Comparison of ENCODE assay signal across 2 cellular contexts in the genomic region with DNA sequence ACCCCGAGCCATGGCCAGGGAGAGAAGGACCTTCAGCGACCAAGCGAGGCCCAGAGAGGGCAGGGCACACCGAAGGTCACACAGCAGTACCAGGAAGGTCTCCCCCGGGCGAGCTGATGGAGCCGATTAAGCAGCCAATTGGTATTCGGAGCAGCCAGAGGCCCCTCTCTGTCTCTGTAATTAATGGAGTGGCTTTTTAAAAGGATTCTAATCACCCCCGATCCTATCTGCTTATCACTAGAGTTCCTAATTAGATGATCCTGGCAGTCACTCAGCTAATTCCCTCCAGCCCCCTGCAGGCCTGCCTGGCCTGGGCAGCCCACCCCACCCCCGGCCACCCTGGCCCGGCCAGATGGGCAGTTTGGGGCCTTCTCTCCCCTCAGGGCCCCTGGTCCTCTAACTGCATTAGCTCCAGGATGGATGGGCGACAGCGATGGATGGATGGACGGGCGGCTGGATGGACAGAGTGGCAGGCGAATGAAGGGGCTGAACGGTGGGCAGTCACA.
TF ChIP-seq lines count a peak whose summit lies in the region.

No MANE protein-coding gene starts in this region.

TF ChIP-seq in HEK293, 187 proteins besides CTCF, POLR2A, EP300 and RAD21:
- TF ChIP-seq, protein P1, sequence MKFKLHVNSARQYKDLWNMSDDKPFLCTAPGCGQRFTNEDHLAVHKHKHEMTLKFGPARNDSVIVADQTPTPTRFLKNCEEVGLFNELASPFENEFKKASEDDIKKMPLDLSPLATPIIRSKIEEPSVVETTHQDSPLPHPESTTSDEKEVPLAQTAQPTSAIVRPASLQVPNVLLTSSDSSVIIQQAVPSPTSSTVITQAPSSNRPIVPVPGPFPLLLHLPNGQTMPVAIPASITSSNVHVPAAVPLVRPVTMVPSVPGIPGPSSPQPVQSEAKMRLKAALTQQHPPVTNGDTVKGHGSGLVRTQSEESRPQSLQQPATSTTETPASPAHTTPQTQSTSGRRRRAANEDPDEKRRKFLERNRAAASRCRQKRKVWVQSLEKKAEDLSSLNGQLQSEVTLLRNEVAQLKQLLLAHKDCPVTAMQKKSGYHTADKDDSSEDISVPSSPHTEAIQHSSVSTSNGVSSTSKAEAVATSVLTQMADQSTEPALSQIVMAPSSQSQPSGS (tag by site-specific recombination; IDR thresholded peaks at IDR 0.05; ENCODE audit: low read depth): no peak
- TF ChIP-seq ZNF768 (tag by site-specific recombination; IDR thresholded peaks at IDR 0.05) (0 out of 2 replicates have a peak, but pooled peaks have one; percentile 46), ZNF473 (tag by site-specific recombination; IDR thresholded peaks at IDR 0.05) (no peak), TCF7L2 (IDR thresholded peaks at IDR 0.05; ENCODE audit: borderline replicate concordance, low read depth, low read length) (no peak)

TF ChIP-seq in SK-N-SH, 30 proteins besides CTCF, POLR2A, EP300 and RAD21 (continued from another document):
- TF ChIP-seq, protein P2, sequence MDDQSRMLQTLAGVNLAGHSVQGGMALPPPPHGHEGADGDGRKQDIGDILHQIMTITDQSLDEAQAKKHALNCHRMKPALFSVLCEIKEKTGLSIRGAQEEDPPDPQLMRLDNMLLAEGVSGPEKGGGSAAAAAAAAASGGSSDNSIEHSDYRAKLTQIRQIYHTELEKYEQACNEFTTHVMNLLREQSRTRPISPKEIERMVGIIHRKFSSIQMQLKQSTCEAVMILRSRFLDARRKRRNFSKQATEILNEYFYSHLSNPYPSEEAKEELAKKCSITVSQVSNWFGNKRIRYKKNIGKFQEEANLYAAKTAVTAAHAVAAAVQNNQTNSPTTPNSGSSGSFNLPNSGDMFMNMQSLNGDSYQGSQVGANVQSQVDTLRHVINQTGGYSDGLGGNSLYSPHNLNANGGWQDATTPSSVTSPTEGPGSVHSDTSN (IDR thresholded peaks at IDR 0.05): peak; percentile 39; the same call in 1 of the 2 replicates
- TF ChIP-seq TEAD4 (IDR thresholded peaks at IDR 0.05; ENCODE audit: borderline replicate concordance, insufficient read depth): peak; percentile 70
- TF ChIP-seq POLR2AphosphoS5 (IDR thresholded peaks at IDR 0.05; ENCODE audit: low read depth, low read length): peak; percentile 32; the same call in 1 of the 2 replicates
- TF ChIP-seq, protein P3, sequence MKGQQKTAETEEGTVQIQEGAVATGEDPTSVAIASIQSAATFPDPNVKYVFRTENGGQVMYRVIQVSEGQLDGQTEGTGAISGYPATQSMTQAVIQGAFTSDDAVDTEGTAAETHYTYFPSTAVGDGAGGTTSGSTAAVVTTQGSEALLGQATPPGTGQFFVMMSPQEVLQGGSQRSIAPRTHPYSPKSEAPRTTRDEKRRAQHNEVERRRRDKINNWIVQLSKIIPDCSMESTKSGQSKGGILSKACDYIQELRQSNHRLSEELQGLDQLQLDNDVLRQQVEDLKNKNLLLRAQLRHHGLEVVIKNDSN (IDR thresholded peaks at IDR 0.05; ENCODE audit: borderline replicate concordance, low read depth): no peak
- TF ChIP-seq TCF12 (IDR thresholded peaks at IDR 0.05): peak; percentile 68
- no peak for TF ChIP-seq SMC3 (IDR thresholded peaks at IDR 0.05; ENCODE audit: low read depth, low read length)
- no peak for TF ChIP-seq JUND (IDR thresholded peaks at IDR 0.05)
- no peak for TF ChIP-seq YY1 (IDR thresholded peaks at IDR 0.05; ENCODE audit: low read depth)
- TF ChIP-seq RXRA (IDR thresholded peaks at IDR 0.05; ENCODE audit: borderline replicate concordance, low read depth): no peak
- no peak for TF ChIP-seq ELF1 (IDR thresholded peaks at IDR 0.05)
- TF ChIP-seq EZH2phosphoT487 (IDR thresholded peaks at IDR 0.05; ENCODE audit: borderline replicate concordance, low read depth): no peak
- TF ChIP-seq, protein P4, sequence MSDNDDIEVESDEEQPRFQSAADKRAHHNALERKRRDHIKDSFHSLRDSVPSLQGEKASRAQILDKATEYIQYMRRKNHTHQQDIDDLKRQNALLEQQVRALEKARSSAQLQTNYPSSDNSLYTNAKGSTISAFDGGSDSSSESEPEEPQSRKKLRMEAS (IDR thresholded peaks at IDR 0.05; ENCODE audit: low read depth): no peak
- TF ChIP-seq RFX5 (IDR thresholded peaks at IDR 0.05; ENCODE audit: low read length): no peak
- TF ChIP-seq NRF1 (IDR thresholded peaks at IDR 0.05; ENCODE audit: low read depth, low read length): no peak
- TF ChIP-seq, protein P5, sequence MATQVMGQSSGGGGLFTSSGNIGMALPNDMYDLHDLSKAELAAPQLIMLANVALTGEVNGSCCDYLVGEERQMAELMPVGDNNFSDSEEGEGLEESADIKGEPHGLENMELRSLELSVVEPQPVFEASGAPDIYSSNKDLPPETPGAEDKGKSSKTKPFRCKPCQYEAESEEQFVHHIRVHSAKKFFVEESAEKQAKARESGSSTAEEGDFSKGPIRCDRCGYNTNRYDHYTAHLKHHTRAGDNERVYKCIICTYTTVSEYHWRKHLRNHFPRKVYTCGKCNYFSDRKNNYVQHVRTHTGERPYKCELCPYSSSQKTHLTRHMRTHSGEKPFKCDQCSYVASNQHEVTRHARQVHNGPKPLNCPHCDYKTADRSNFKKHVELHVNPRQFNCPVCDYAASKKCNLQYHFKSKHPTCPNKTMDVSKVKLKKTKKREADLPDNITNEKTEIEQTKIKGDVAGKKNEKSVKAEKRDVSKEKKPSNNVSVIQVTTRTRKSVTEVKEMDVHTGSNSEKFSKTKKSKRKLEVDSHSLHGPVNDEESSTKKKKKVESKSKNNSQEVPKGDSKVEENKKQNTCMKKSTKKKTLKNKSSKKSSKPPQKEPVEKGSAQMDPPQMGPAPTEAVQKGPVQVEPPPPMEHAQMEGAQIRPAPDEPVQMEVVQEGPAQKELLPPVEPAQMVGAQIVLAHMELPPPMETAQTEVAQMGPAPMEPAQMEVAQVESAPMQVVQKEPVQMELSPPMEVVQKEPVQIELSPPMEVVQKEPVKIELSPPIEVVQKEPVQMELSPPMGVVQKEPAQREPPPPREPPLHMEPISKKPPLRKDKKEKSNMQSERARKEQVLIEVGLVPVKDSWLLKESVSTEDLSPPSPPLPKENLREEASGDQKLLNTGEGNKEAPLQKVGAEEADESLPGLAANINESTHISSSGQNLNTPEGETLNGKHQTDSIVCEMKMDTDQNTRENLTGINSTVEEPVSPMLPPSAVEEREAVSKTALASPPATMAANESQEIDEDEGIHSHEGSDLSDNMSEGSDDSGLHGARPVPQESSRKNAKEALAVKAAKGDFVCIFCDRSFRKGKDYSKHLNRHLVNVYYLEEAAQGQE (IDR thresholded peaks at IDR 0.05; ENCODE audit: low read depth, low read length): no peak
- no peak; the same call in 1 of the 2 replicates for TF ChIP-seq MXI1 (IDR thresholded peaks at IDR 0.05; ENCODE audit: low read depth, low read length)
- TF ChIP-seq RCOR1 (IDR thresholded peaks at IDR 0.05; ENCODE audit: low read length): peak; percentile 94
- TF ChIP-seq GABPA (IDR thresholded peaks at IDR 0.05; ENCODE audit: low read depth): no peak
- peak; percentile 97 for TF ChIP-seq FOXJ3 (CRISPR knock-in tag; IDR thresholded peaks at IDR 0.05)
- peak; percentile 98 for TF ChIP-seq GATA2 (CRISPR knock-in tag; IDR thresholded peaks at IDR 0.05)
- TF ChIP-seq, protein P6, sequence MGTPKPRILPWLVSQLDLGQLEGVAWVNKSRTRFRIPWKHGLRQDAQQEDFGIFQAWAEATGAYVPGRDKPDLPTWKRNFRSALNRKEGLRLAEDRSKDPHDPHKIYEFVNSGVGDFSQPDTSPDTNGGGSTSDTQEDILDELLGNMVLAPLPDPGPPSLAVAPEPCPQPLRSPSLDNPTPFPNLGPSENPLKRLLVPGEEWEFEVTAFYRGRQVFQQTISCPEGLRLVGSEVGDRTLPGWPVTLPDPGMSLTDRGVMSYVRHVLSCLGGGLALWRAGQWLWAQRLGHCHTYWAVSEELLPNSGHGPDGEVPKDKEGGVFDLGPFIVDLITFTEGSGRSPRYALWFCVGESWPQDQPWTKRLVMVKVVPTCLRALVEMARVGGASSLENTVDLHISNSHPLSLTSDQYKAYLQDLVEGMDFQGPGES (IDR thresholded peaks at IDR 0.05; ENCODE audit: low read depth, low read length): no peak
- TF ChIP-seq, protein P7, sequence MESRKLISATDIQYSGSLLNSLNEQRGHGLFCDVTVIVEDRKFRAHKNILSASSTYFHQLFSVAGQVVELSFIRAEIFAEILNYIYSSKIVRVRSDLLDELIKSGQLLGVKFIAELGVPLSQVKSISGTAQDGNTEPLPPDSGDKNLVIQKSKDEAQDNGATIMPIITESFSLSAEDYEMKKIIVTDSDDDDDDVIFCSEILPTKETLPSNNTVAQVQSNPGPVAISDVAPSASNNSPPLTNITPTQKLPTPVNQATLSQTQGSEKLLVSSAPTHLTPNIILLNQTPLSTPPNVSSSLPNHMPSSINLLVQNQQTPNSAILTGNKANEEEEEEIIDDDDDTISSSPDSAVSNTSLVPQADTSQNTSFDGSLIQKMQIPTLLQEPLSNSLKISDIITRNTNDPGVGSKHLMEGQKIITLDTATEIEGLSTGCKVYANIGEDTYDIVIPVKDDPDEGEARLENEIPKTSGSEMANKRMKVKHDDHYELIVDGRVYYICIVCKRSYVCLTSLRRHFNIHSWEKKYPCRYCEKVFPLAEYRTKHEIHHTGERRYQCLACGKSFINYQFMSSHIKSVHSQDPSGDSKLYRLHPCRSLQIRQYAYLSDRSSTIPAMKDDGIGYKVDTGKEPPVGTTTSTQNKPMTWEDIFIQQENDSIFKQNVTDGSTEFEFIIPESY (IDR thresholded peaks at IDR 0.05; ENCODE audit: borderline replicate concordance, low read depth): no peak
- TF ChIP-seq NFIC (IDR thresholded peaks at IDR 0.05; ENCODE audit: borderline replicate concordance): no peak
- TF ChIP-seq CHD2 (IDR thresholded peaks at IDR 0.05; ENCODE audit: low read length, partially characterized antibody): peak; percentile 69
- no peak for TF ChIP-seq MEF2A (IDR thresholded peaks at IDR 0.05; ENCODE audit: borderline replicate concordance, low read depth)
